12 cellular contexts compared by ENCODE assay signal in the genomic region with DNA sequence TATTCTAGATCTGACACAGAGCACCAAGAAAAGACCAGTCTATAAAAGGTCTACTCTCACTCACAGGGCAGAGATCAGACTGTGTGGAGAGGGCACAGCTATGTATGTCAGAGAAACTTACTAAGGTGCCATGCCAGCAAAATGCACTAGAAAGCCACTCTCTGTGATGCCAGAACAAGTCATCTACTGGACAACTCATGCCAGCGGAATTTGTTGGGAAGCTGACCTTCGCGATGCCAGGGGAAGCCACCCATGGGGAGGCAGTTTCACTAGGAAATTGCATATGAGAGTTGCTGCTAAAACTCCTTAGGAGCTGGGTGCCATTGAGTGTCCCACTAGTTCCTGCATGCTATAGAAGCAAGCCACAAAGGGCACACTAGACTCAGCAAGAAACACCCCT. TPM values are rescaled to one million over a fixed set of nuclear protein-coding genes. Genes with fewer than 3 reads are reported as not detected.
DNase-seq lines count a peak whose midpoint lies in the region; ATAC-seq and TF ChIP-seq lines count a peak whose summit lies in the region.
"Had no signal": no experiment of that assay in that cellular context is flagged by ENCODE, and none has a peak within 500 bp of the region (broad histone marks: within the 10 kb centered on the region; RNA-seq: fewer than 3 reads in every experiment).

No MANE protein-coding gene starts in this region.

- H3K36me3 ChIP-seq in SJSA1 (peaks cover 22% of the 10 kb centered on the region), fibroblast of lung (ENCODE audit: control insufficient read depth, insufficient read depth, low read length) (no peaks in the 10 kb centered on the region)

- peak; percentile 10 for DNase-seq in GM03348 (ENCODE audit: low spot score)
- peak; percentile 44 to 56 for DNase-seq in SJSA1 (ENCODE audit: low read depth in 1 of 2, low spot score in 2 of 2)
- peak; percentile 15 to 64 for DNase-seq in fibroblast of lung (ENCODE audit: low read depth in 2 of 2)
- peak; percentile 31 for DNase-seq in retinal pigment epithelial cell (ENCODE audit: low read depth)
- DNase-seq in SKM-1 (lab: John Stamatoyannopoulos, UW; ENCODE audit: unreplicated experiment) = no peak
- DNase-seq in CD4-positive, alpha-beta T cell = no peak
- DNase-seq in NOMO-1 (lab: John Stamatoyannopoulos, UW; ENCODE audit: unreplicated experiment in 2 of 2) = no peak
- DNase-seq: DND-41; effector CD8-positive, alpha-beta T cell; H9; sigmoid colon had no signal

- ATAC-seq in GM19467 (IDR thresholded peaks at IDR 0.05; ENCODE audit: unreplicated experiment) = no peak
- no peak for ATAC-seq in CD4-positive, alpha-beta T cell (ENCODE audit: poor library complexity)

- H3K9me3 ChIP-seq in SJSA1 (replicated peaks) (no peaks in the 10 kb centered on the region), fibroblast of lung (ENCODE audit: control insufficient read depth, insufficient read depth, low read depth, low read length) (no peaks in the 10 kb centered on the region)
- no peaks in the 10 kb centered on the region for H3K9me3 ChIP-seq in CD4-positive, alpha-beta T cell (ENCODE audit: control insufficient read depth, low read length)
- H3K9me3 ChIP-seq: sigmoid colon had no signal

- H2AFZ ChIP-seq in fibroblast of lung (ENCODE audit: low read length) = no peak overlapping the region

- CTCF ChIA-PET in CD4-positive, alpha-beta T cell (lab: Charles Lee) = no interaction called here

- H3K9me3 Mint-ChIP-seq in CD4-positive, alpha-beta T cell = no peaks in the 10 kb centered on the region
- H3K9me3 Mint-ChIP-seq: H9 had no signal

- no peak overlapping the region for H3K4me2 ChIP-seq in fibroblast of lung (ENCODE audit: extremely low read depth, insufficient read depth, low read length)

- H3K4me1 Mint-ChIP-seq in CD4-positive, alpha-beta T cell (ENCODE audit: low read depth) = peaks cover 6% of the 10 kb centered on the region

- H3K4me3 Mint-ChIP-seq in CD4-positive, alpha-beta T cell = no peak overlapping the region
- H3K4me3 Mint-ChIP-seq: H9 had no signal

- H3K27me3 ChIP-seq in SJSA1 (replicated peaks) (no peaks in the 10 kb centered on the region), fibroblast of lung (ENCODE audit: control insufficient read depth, insufficient read depth, low read length) (no peaks in the 10 kb centered on the region)
- H3K27me3 ChIP-seq in CD4-positive, alpha-beta T cell (ENCODE audit: control insufficient read depth, insufficient read depth, low read length) = no peaks in the 10 kb centered on the region
- H3K27me3 ChIP-seq: sigmoid colon had no signal

- H3K36me3 Mint-ChIP-seq in CD4-positive, alpha-beta T cell (ENCODE audit: low read depth) = peaks cover 43% of the 10 kb centered on the region

- H3K27ac ChIP-seq in SJSA1 (no peak overlapping the region; the same call in 1 of the 2 replicates), fibroblast of lung (ENCODE audit: insufficient read depth, low read length) (no peak overlapping the region)
- no peak overlapping the region for H3K27ac ChIP-seq in CD4-positive, alpha-beta T cell (ENCODE audit: low read depth, low read length)
- H3K27ac ChIP-seq: sigmoid colon had no signal

- no peaks in the 10 kb centered on the region for H3K27me3 Mint-ChIP-seq in CD4-positive, alpha-beta T cell

- no peak overlapping the region for H3K27ac Mint-ChIP-seq in CD4-positive, alpha-beta T cell
- H3K27ac Mint-ChIP-seq: H9 had no signal

- H4K20me1 ChIP-seq in fibroblast of lung (ENCODE audit: control insufficient read depth, extremely low read depth, insufficient read depth, low read length) = no peaks in the 10 kb centered on the region

- H3K4me1 ChIP-seq in SJSA1 (replicated peaks) = peaks cover 9% of the 10 kb centered on the region; the same call in 1 of the 2 replicates
- H3K4me1 ChIP-seq in fibroblast of lung (ENCODE audit: control insufficient read depth, extremely low read depth, insufficient read depth, low read length) = peaks cover 2% of the 10 kb centered on the region

- TF ChIP-seq CTCF in fibroblast of lung (conservative IDR thresholded peaks at IDR 0.05 in 1 of 2, IDR thresholded peaks at IDR 0.05 in 1 of 2; ENCODE audit: low read depth in 1 of 2, low read length in 2 of 2) = no peak
- no peak for TF ChIP-seq CTCF in retinal pigment epithelial cell (conservative IDR thresholded peaks at IDR 0.05; ENCODE audit: low read depth, low read length)
- no peak for TF ChIP-seq CTCF in CD4-positive, alpha-beta T cell (IDR thresholded peaks at IDR 0.05)

- intact Hi-C loops in CD4-positive, alpha-beta T cell (cut with DNase I, micrococcal nuclease) = no loop called here

- H3K9ac ChIP-seq in fibroblast of lung (ENCODE audit: insufficient read depth, low read length) = no peak overlapping the region

- no peak overlapping the region for H3K4me3 ChIP-seq in SJSA1
- H3K4me3 ChIP-seq in fibroblast of lung (replicated peaks in 1 of 4; ENCODE audit: control extremely low read depth in 1 of 4, insufficient read depth in 1 of 4, low read depth in 3 of 4, low read length in 4 of 4) = no peak overlapping the region
- H3K4me3 ChIP-seq in retinal pigment epithelial cell (ENCODE audit: low read length) = no peak overlapping the region
- H3K4me3 ChIP-seq: sigmoid colon had no signal

- POLR2A ChIA-PET in CD4-positive, alpha-beta T cell (lab: Charles Lee) = no interaction called here

- H3K79me2 ChIP-seq in fibroblast of lung (ENCODE audit: control insufficient read depth, insufficient read depth, low read length) = no peaks in the 10 kb centered on the region

RNA-seq across cellular contexts. Expression of a gene that starts 58.5 kb away (rescaled TPM):
- total RNA-seq in SJSA1 (2014; rRNA removed; shearing (Covaris generic)) = 50.7 and 57.1 TPM in 2 replicates
- 52.1 and 83.2 TPM in 2 replicates for total RNA-seq in fibroblast of lung
- 83.3 and 86.5 TPM in 2 replicates for polyA plus RNA-seq in fibroblast of lung
- polyA plus RNA-seq in fibroblast of lung (2012) = 67.0 and 67.7 TPM in 2 replicates
- 50.3 and 52.3 TPM in 2 replicates for polyA minus RNA-seq in fibroblast of lung (ENCODE audit: low replicate concordance)
- 10 to 100 TPM in 1 of 2 experiments, 1 to 10 TPM in 1; 9.4 to 12.1 TPM for total RNA-seq in CD4-positive, alpha-beta T cell

Comparison
In these comparisons a context has a peak if more than half of its experiments do, and no peak if none do; other contexts are left out.
1. DNase-seq: peak in GM03348 (single experiment), SJSA1 (2 of 2), fibroblast of lung (2 of 2) and retinal pigment epithelial cell (single experiment); none in SKM-1 (single experiment), CD4-positive, alpha-beta T cell (0 of 10) and NOMO-1 (0 of 2).